8 cellular contexts compared by ENCODE assay signal in genomic region chr2:97697252-97698235, GRCh38. TPM values are rescaled to one million over a fixed set of nuclear protein-coding genes. Genes with fewer than 3 reads are reported as not detected.
DNase-seq lines count a peak whose midpoint lies in the region; ATAC-seq, FAIRE-seq and TF ChIP-seq lines count a peak whose summit lies in the region.

No MANE protein-coding gene starts in this region.

- POLR2A ChIA-PET in activated B cell treated with CpG ODN at 0.5 μM for 24 hours (lab: Charles Lee), result interaction anchor here (1.0 to 2.8 kb wide), 3 partner anchors 33 to 107 kb away, joined by 4 to 16 read pairs (median 4); partner anchors contain the start of genes ACTR1B, ANKRD36B and COX5B

- peak; percentile 76 for ATAC-seq in HG03159 (IDR thresholded peaks at IDR 0.05; ENCODE audit: unreplicated experiment)
- peak; percentile 86 for ATAC-seq in activated B cell treated with CpG ODN at 0.5 μM for 24 hours (ENCODE audit: low read depth)
- no peak for ATAC-seq in GM21619 (IDR thresholded peaks at IDR 0.05; ENCODE audit: unreplicated experiment)

- DNase-seq in GM04504 (ENCODE audit: low read depth) (peak; percentile 56), NCI-H446 (lab: John Stamatoyannopoulos, UW) (peak; percentile 29 to 82), activated B cell treated with CpG ODN at 0.5 μM for 24 hours (peak; percentile 80), bronchial epithelial cell (ENCODE audit: low read depth) (peak; percentile 69), inferior parietal cortex (ENCODE audit: extremely low spot score) (peak; percentile 95)
- peak; percentile 84 to 97 (median 89) for DNase-seq in stimulated activated CD4-positive, alpha-beta T cell treated with anti-CD3 and anti-CD28 coated beads, Interleukin-12 subunit alpha, Interleukin-12 subunit beta, amount 100 ng/mL, for 48 hours (ENCODE audit: low read depth in 2 of 3, low spot score in 1 of 3)

- H3K36me3 Mint-ChIP-seq in activated B cell treated with CpG ODN at 0.5 μM for 24 hours (ENCODE audit: low read depth), result no peaks in the 10 kb centered on the region

- FAIRE-seq in bronchial epithelial cell (lab: Jason Lieb, UNC), result peak; percentile 18

- intact Hi-C loops in activated B cell treated with CpG ODN at 0.5 μM for 24 hours (cut with micrococcal nuclease), result loop anchor here (1.0 to 10.0 kb wide), 4 partner anchors 33 to 583 kb away; partner anchors contain the start of genes ACTR1B and ANKRD36

- no peak overlapping the region for H3K4me3 ChIP-seq in bronchial epithelial cell (ENCODE audit: low read depth, low read length)

- H3K36me3 ChIP-seq in bronchial epithelial cell (ENCODE audit: control insufficient read depth, insufficient read depth, low read length), result no peaks in the 10 kb centered on the region

- peak; percentile 50 for TF ChIP-seq CTCF in activated B cell treated with CpG ODN at 0.5 μM for 24 hours (IDR thresholded peaks at IDR 0.05)
- TF ChIP-seq CTCF in bronchial epithelial cell (IDR thresholded peaks at IDR 0.05; ENCODE audit: insufficient read depth, low read length, severe bottlenecking), result peak; percentile 82

- H3K9me3 Mint-ChIP-seq in activated B cell treated with CpG ODN at 0.5 μM for 24 hours, result no peaks in the 10 kb centered on the region

- H3K4me3 Mint-ChIP-seq in activated B cell treated with CpG ODN at 0.5 μM for 24 hours, result peak overlapping the region; percentile 4

- H3K27ac Mint-ChIP-seq in activated B cell treated with CpG ODN at 0.5 μM for 24 hours, result peak overlapping the region; percentile 30

- CTCF ChIA-PET in activated B cell treated with CpG ODN at 0.5 μM for 24 hours (lab: Charles Lee), result interaction anchor here (0.7 to 6.8 kb wide), 13 partner anchors 11 to 686 kb away, joined by 3 to 123 read pairs (median 8); partner anchors contain the start of genes ACTR1B, ANKRD36B and COX5B

- H3K4me1 Mint-ChIP-seq in activated B cell treated with CpG ODN at 0.5 μM for 24 hours, result peaks cover 6% of the 10 kb centered on the region

- H3K27me3 Mint-ChIP-seq in activated B cell treated with CpG ODN at 0.5 μM for 24 hours, result peaks cover 2% of the 10 kb centered on the region

- H3K27me3 ChIP-seq in bronchial epithelial cell (ENCODE audit: control insufficient read depth, insufficient read depth, low read length), result no peaks in the 10 kb centered on the region

RNA-seq across cellular contexts. Expression of gene ZAP70, which starts 15.8 kb away (rescaled TPM):
- total RNA-seq in activated B cell treated with CpG ODN at 0.5 μM for 24 hours (2.8 and 4.8 TPM in 2 replicates), bronchial epithelial cell (not detected in 2 replicates)

RNA-seq across cellular contexts. Expression of gene C2orf92, which starts 28.0 kb away (rescaled TPM):
- total RNA-seq in activated B cell treated with CpG ODN at 0.5 μM for 24 hours (8.9 and 14.4 TPM in 2 replicates), bronchial epithelial cell (0.26 and 0.51 TPM in 2 replicates)

RNA-seq across cellular contexts. Expression of gene ACTR1B, which starts 33.7 kb away (rescaled TPM):
- total RNA-seq in activated B cell treated with CpG ODN at 0.5 μM for 24 hours (55.0 and 55.9 TPM in 2 replicates), bronchial epithelial cell (52.9 and 59.2 TPM in 2 replicates)

RNA-seq across cellular contexts. Expression of gene COX5B, which starts 51.7 kb away (rescaled TPM):
- total RNA-seq in activated B cell treated with CpG ODN at 0.5 μM for 24 hours, result 156 and 183 TPM in 2 replicates
- 416 and 525 TPM in 2 replicates for total RNA-seq in bronchial epithelial cell
